In the genomic region with DNA sequence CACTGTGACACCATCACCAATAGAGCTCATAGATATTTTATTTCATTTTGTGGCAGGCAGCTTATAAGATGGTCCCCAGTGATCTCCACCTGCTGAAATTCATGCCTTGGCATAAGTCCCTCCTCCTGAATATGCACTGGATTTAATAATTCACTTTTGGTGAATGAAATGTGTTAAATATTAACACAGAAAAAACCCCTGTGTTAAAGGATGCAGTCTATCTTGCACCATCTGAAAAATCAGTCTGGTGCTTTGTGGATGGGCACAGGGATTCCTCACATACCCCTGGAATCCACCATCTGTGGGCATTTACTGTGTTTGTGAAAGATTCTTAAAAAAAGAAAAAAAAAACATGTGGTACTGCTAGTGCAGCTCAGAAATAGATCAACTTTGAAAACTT, we compare ENCODE assay signal across 14 cellular contexts. TPM values are rescaled to one million over a fixed set of nuclear protein-coding genes. Genes with fewer than 3 reads are reported as not detected.
A peak's percentile ranks its signal among the peaks of the same experiment; 100 is the strongest.
DNase-seq lines count a peak whose midpoint lies in the region; ATAC-seq, FAIRE-seq and TF ChIP-seq lines count a peak whose summit lies in the region.
"Had no signal": no experiment of that assay in that cellular context is flagged by ENCODE, and none has a peak within 500 bp of the region (broad histone marks: within the 10 kb centered on the region; RNA-seq: fewer than 3 reads in every experiment).

No MANE protein-coding gene starts in this region.

- CTCF ChIA-PET in endothelial cell of umbilical vein (lab: Charles Lee) = interaction anchor here (0.8 to 1.2 kb wide), 4 partner anchors 13 to 161 kb away, joined by 3 to 5 read pairs (median 3); no protein-coding TSS in a partner anchor

- H3K27ac Mint-ChIP-seq in CD4-positive, CD25-positive, alpha-beta regulatory T cell = peak overlapping the region in 2 of 3 donors; percentile 70 to 87
- H3K27ac Mint-ChIP-seq: endodermal cell, neural progenitor cell had no signal

- intact Hi-C loops in endothelial cell of umbilical vein (cut with micrococcal nuclease) = no loop called here

- TF ChIP-seq POLR2A in endothelial cell of umbilical vein (IDR thresholded peaks at IDR 0.05; ENCODE audit: low read depth, low read length) = no peak

- H3K4me1 ChIP-seq in CD4-positive, CD25-positive, alpha-beta regulatory T cell (ENCODE audit: control insufficient read depth, insufficient read depth, low read length, poor library complexity, severe bottlenecking) = peaks cover 49% of the 10 kb centered on the region
- no peaks in the 10 kb centered on the region for H3K4me1 ChIP-seq in endothelial cell of umbilical vein (ENCODE audit: control insufficient read depth, extremely low read depth, insufficient read depth, low read length)
- H3K4me1 ChIP-seq: neural progenitor cell had no signal

- no peak for ATAC-seq in CD4-positive, CD25-positive, alpha-beta regulatory T cell (ENCODE audit: low read depth in 2 of 2)
- peak; percentile 54 for ATAC-seq in GM19023 (IDR thresholded peaks at IDR 0.05; ENCODE audit: unreplicated experiment)
- ATAC-seq in HG03378 (IDR thresholded peaks at IDR 0.05; ENCODE audit: unreplicated experiment) = peak; percentile 58
- ATAC-seq in GM21390 (IDR thresholded peaks at IDR 0.05; ENCODE audit: unreplicated experiment) = no peak
- ATAC-seq: left colon had no signal

- no peaks in the 10 kb centered on the region for H4K20me1 ChIP-seq in endothelial cell of umbilical vein (replicated peaks; ENCODE audit: control insufficient read depth, extremely low read depth, insufficient read depth, low read length)

- no peak for DNase-seq in CD4-positive, CD25-positive, alpha-beta regulatory T cell
- DNase-seq in endothelial cell of umbilical vein (ENCODE audit: low read depth, low spot score) (no peak), globus pallidus (ENCODE audit: low spot score) (no peak), 8988T (no peak), WERI-Rb-1 (no peak)
- DNase-seq: endodermal cell, left colon, NCI-H2029 had no signal

- no peak overlapping the region for H2AFZ ChIP-seq in endothelial cell of umbilical vein (ENCODE audit: low read depth, low read length)
- H2AFZ ChIP-seq: neural progenitor cell had no signal

- H3K9me3 ChIP-seq in CD4-positive, CD25-positive, alpha-beta regulatory T cell (ENCODE audit: control insufficient read depth in 2 of 2, low read length in 2 of 2) = no peaks in the 10 kb centered on the region
- H3K9me3 ChIP-seq in endothelial cell of umbilical vein (replicated peaks; ENCODE audit: control insufficient read depth, insufficient read depth, low read length) (no peaks in the 10 kb centered on the region), WERI-Rb-1 (ENCODE audit: severe bottlenecking) (no peaks in the 10 kb centered on the region)
- H3K9me3 ChIP-seq: thoracic aorta had no signal

- peak overlapping the region; percentile 16 for H3K4me3 ChIP-seq in CD4-positive, CD25-positive, alpha-beta regulatory T cell (ENCODE audit: low read depth, low read length)
- no peak overlapping the region for H3K4me3 ChIP-seq in endothelial cell of umbilical vein (replicated peaks in 1 of 3; ENCODE audit: insufficient read depth in 1 of 3, low read depth in 1 of 3, low read length in 3 of 3)
- H3K4me3 ChIP-seq in WERI-Rb-1 (ENCODE audit: low read depth, low read length) = no peak overlapping the region
- H3K4me3 ChIP-seq: neural progenitor cell, thoracic aorta had no signal

- no peaks in the 10 kb centered on the region for H3K79me2 ChIP-seq in endothelial cell of umbilical vein (ENCODE audit: control insufficient read depth, insufficient read depth, low read length)

- dilution Hi-C loops in endothelial cell of umbilical vein (cut with MboI; ENCODE audit: extremely low pct_ligation_motif_present, low sequenced_read_pairs) = no loop called here

- no peak overlapping the region for H3K4me2 ChIP-seq in endothelial cell of umbilical vein (ENCODE audit: insufficient read depth, low read length)
- H3K4me2 ChIP-seq: neural progenitor cell had no signal

- peak overlapping the region in 3 of 4 donors; percentile 10 to 45 (median 15) for H3K4me3 Mint-ChIP-seq in CD4-positive, CD25-positive, alpha-beta regulatory T cell
- H3K4me3 Mint-ChIP-seq: brain, endodermal cell, neural progenitor cell had no signal

- no peaks in the 10 kb centered on the region for H3K27me3 ChIP-seq in CD4-positive, CD25-positive, alpha-beta regulatory T cell (ENCODE audit: control insufficient read depth, insufficient read depth, low read length)
- H3K27me3 ChIP-seq in endothelial cell of umbilical vein (ENCODE audit: control insufficient read depth in 2 of 2, insufficient read depth in 2 of 2, low read length in 2 of 2) (no peaks in the 10 kb centered on the region), WERI-Rb-1 (ENCODE audit: insufficient read depth, low read depth, severe bottlenecking) (no peaks in the 10 kb centered on the region)
- H3K27me3 ChIP-seq: neural progenitor cell had no signal

- H3K36me3 Mint-ChIP-seq in CD4-positive, CD25-positive, alpha-beta regulatory T cell = peaks cover 44% of the 10 kb centered on the region
- H3K36me3 Mint-ChIP-seq: brain had no signal

- peaks cover 33 to 82% (median 66%) of the 10 kb centered on the region in 4 donors for H3K4me1 Mint-ChIP-seq in CD4-positive, CD25-positive, alpha-beta regulatory T cell
- H3K4me1 Mint-ChIP-seq: endodermal cell, neural progenitor cell had no signal

- H3K36me3 ChIP-seq in CD4-positive, CD25-positive, alpha-beta regulatory T cell (ENCODE audit: control insufficient read depth, insufficient read depth, low read length) = peaks cover 63% of the 10 kb centered on the region
- H3K36me3 ChIP-seq in endothelial cell of umbilical vein (ENCODE audit: control insufficient read depth in 2 of 2, extremely low read depth in 1 of 2, insufficient read depth in 2 of 2, low read length in 2 of 2) = no peaks in the 10 kb centered on the region
- no peaks in the 10 kb centered on the region for H3K36me3 ChIP-seq in WERI-Rb-1
- H3K36me3 ChIP-seq: neural progenitor cell, thoracic aorta had no signal

- FAIRE-seq in endothelial cell of umbilical vein (lab: Jason Lieb, UNC) = peak; percentile 4

- H3K9ac ChIP-seq in endothelial cell of umbilical vein (replicated peaks; ENCODE audit: extremely low read depth, insufficient read depth, low read length) = no peak overlapping the region
- H3K9ac ChIP-seq: neural progenitor cell had no signal

- no peaks in the 10 kb centered on the region for H3K9me1 ChIP-seq in endothelial cell of umbilical vein (replicated peaks; ENCODE audit: control insufficient read depth, extremely low read depth, insufficient read depth, low read length)

- no TSS peak for BruUV-seq in endothelial cell of umbilical vein (replicated peaks; lab: Mats Ljungman, UMichigan)

- no peaks in the 10 kb centered on the region for H3K27me3 Mint-ChIP-seq in CD4-positive, CD25-positive, alpha-beta regulatory T cell
- H3K27me3 Mint-ChIP-seq: brain had no signal

- POLR2A ChIA-PET in endothelial cell of umbilical vein (lab: Charles Lee) = no interaction called here

- TF ChIP-seq CTCF in endothelial cell of umbilical vein (IDR thresholded peaks at IDR 0.05; ENCODE audit: extremely low read depth in 1 of 2, insufficient read depth in 1 of 2, low read depth in 1 of 2, low read length in 2 of 2) = no peak
- TF ChIP-seq CTCF in WERI-Rb-1 (IDR thresholded peaks at IDR 0.05; ENCODE audit: low read depth, low read length) = no peak

- H3K27ac ChIP-seq in CD4-positive, CD25-positive, alpha-beta regulatory T cell (ENCODE audit: insufficient read depth, low read length, poor library complexity, severe bottlenecking) = no peak overlapping the region
- H3K27ac ChIP-seq in endothelial cell of umbilical vein (ENCODE audit: insufficient read depth, low read depth, low read length) (no peak overlapping the region), WERI-Rb-1 (no peak overlapping the region)
- H3K27ac ChIP-seq: neural progenitor cell had no signal

- H3K9me3 Mint-ChIP-seq in CD4-positive, CD25-positive, alpha-beta regulatory T cell = no peaks in the 10 kb centered on the region
- H3K9me3 Mint-ChIP-seq: brain, endodermal cell, neural progenitor cell had no signal

TF ChIP-seq in endothelial cell of umbilical vein, 7 proteins besides CTCF, POLR2A, EP300 and RAD21:
- no peak for TF ChIP-seq GATA2 (IDR thresholded peaks at IDR 0.05; ENCODE audit: insufficient read depth, insufficient read length, low read depth, low read length)
- no peak for TF ChIP-seq JUN (IDR thresholded peaks at IDR 0.05; ENCODE audit: borderline replicate concordance, insufficient read depth, insufficient read length, low read depth)
- TF ChIP-seq, protein P1, sequence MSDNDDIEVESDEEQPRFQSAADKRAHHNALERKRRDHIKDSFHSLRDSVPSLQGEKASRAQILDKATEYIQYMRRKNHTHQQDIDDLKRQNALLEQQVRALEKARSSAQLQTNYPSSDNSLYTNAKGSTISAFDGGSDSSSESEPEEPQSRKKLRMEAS (IDR thresholded peaks at IDR 0.05; ENCODE audit: insufficient read depth, insufficient read length) = no peak
- TF ChIP-seq MYC (IDR thresholded peaks at IDR 0.05; ENCODE audit: low read depth, low read length) = no peak
- TF ChIP-seq FOS (IDR thresholded peaks at IDR 0.05; ENCODE audit: borderline replicate concordance, insufficient read depth, low read length) = no peak
- TF ChIP-seq EZH2 (IDR thresholded peaks at IDR 0.05; ENCODE audit: borderline replicate concordance, low read depth, low read length, severe bottlenecking) = no peak
- no peak for TF ChIP-seq POLR2AphosphoS5 (IDR thresholded peaks at IDR 0.05; ENCODE audit: insufficient read depth, low read depth, low read length)
TF ChIP-seq in endothelial cell of umbilical vein: peak in this region for 0.

RNA-seq across cellular contexts. Expression of a gene that starts 26.1 kb away (rescaled TPM):
- 473 TPM for total RNA-seq in CD4-positive, CD25-positive, alpha-beta regulatory T cell
- polyA plus RNA-seq in CD4-positive, CD25-positive, alpha-beta regulatory T cell = 100 to 1,000 TPM in 2 of 4 donors, 10 to 100 TPM in 2; 95.5 to 114 (median 105) TPM
- total RNA-seq in endothelial cell of umbilical vein = 42.0 and 44.2 TPM in 2 replicates
- 15.3 and 17.5 TPM in 2 replicates for polyA plus RNA-seq in endothelial cell of umbilical vein
- polyA plus RNA-seq in endothelial cell of umbilical vein (2011; cell fraction: cytosol; rRNA removed) = 12.9 and 16.3 TPM in 2 replicates
- polyA plus RNA-seq in endothelial cell of umbilical vein (2011; cell fraction: nucleus; rRNA removed) = 14.6 and 15.2 TPM in 2 replicates
- polyA plus RNA-seq in endothelial cell of umbilical vein (2012) = 21.6 and 27.5 TPM in 2 replicates
- 10.7 and 12.6 TPM in 2 replicates for polyA minus RNA-seq in endothelial cell of umbilical vein
- not detected for polyA minus RNA-seq in endothelial cell of umbilical vein (2011; cell fraction: cytosol; rRNA and poly(A)+ RNA removed)
- 20.8 and 24.5 TPM in 2 replicates for polyA minus RNA-seq in endothelial cell of umbilical vein (2011; cell fraction: nucleus; rRNA and poly(A)+ RNA removed)

Comparison
In these comparisons a context has a peak if more than half of its experiments do, and no peak if none do; other contexts are left out.
1. ATAC-seq: peak in GM19023 (single experiment) and HG03378 (single experiment); none in CD4-positive, CD25-positive, alpha-beta regulatory T cell (0 of 2) and GM21390 (single experiment).
2. RNA of a gene that starts 26.1 kb away (total RNA-seq): 473 TPM in CD4-positive, CD25-positive, alpha-beta regulatory T cell (single experiment); 42.0 to 44.2 TPM in endothelial cell of umbilical vein; every median in the first group is over 10 times any median in the second.